In the genomic region with DNA sequence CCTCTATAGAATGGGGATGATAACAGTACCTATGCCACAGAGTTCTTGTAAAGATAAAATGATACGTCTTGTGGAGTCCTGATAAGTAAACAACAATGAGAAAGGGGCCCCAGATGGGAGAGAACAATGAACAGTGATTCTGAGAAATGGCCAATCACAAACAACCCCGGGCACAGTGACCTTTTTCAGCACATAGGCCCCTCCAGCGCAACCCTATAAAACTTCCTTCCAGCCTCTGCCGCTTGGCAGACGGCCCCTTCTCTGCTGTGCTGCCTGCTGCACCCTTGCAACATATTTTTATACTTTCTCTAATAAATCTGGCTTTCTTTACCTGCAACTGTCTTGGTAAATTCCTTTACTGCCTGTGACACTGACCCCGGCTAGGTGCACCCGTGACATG, we compare ENCODE assay signal across 18 cellular contexts.
"Had no signal": no experiment of that assay in that cellular context is flagged by ENCODE, and none has a peak within 500 bp of the region (broad histone marks: within the 10 kb centered on the region; RNA-seq: fewer than 3 reads in every experiment).

No MANE protein-coding gene starts in this region.

- ATAC-seq: esophagus mucosa, gastroesophageal sphincter, left cardiac atrium, lower lobe of right lung, right cardiac atrium, T-helper 17 cell, upper lobe of right lung had no signal

- H3K27ac Mint-ChIP-seq: activated naive CD8-positive, alpha-beta T cell treated with anti-CD3 and anti-CD28 coated beads, Interleukin-2, amount 10 ng/mL, durations not matched to agents 7 days and 5 days; T-helper 17 cell had no signal

- H3K27me3 Mint-ChIP-seq: activated naive CD8-positive, alpha-beta T cell treated with anti-CD3 and anti-CD28 coated beads, Interleukin-2, amount 10 ng/mL, durations not matched to agents 7 days and 5 days; central memory CD8-positive, alpha-beta T cell; T-helper 17 cell had no signal

- H3K27ac ChIP-seq: brain microvascular endothelial cell, gastroesophageal sphincter, lower lobe of right lung, prostate gland, skin epidermis, stomach, upper lobe of right lung had no signal

- H3K4me3 ChIP-seq: gastroesophageal sphincter, lower lobe of right lung, prostate gland, skin epidermis, stomach, upper lobe of right lung had no signal

- H3K27me3 ChIP-seq: brain microvascular endothelial cell, gastroesophageal sphincter, stomach, upper lobe of right lung had no signal

- DNase-seq: activated CD4-positive, alpha-beta T cell treated with anti-CD3 and anti-CD28 coated beads, Interleukin-2, amount 50 U/mL, for 48 hours; activated naive CD4-positive, alpha-beta T cell; activated naive CD8-positive, alpha-beta T cell treated with anti-CD3 and anti-CD28 coated beads, Interleukin-2, amount 10 ng/mL, durations not matched to agents 7 days and 5 days; aorta; brain microvascular endothelial cell; cortex of kidney; effector CD4-positive, alpha-beta T cell; left cardiac atrium; lower lobe of right lung; right cardiac atrium; stomach; T-helper 17 cell; upper lobe of right lung had no signal

- H3K4me3 Mint-ChIP-seq: activated naive CD8-positive, alpha-beta T cell treated with anti-CD3 and anti-CD28 coated beads, Interleukin-2, amount 10 ng/mL, durations not matched to agents 7 days and 5 days; central memory CD8-positive, alpha-beta T cell; T-helper 17 cell had no signal

- H3K4me1 Mint-ChIP-seq: activated naive CD8-positive, alpha-beta T cell treated with anti-CD3 and anti-CD28 coated beads, Interleukin-2, amount 10 ng/mL, durations not matched to agents 7 days and 5 days; central memory CD8-positive, alpha-beta T cell; T-helper 17 cell had no signal

- H3K9me3 Mint-ChIP-seq: activated naive CD8-positive, alpha-beta T cell treated with anti-CD3 and anti-CD28 coated beads, Interleukin-2, amount 10 ng/mL, durations not matched to agents 7 days and 5 days; central memory CD8-positive, alpha-beta T cell had no signal

- H3K36me3 Mint-ChIP-seq: activated naive CD8-positive, alpha-beta T cell treated with anti-CD3 and anti-CD28 coated beads, Interleukin-2, amount 10 ng/mL, durations not matched to agents 7 days and 5 days had no signal

- H3K9me3 ChIP-seq: gastroesophageal sphincter, lower lobe of right lung, prostate gland, stomach, upper lobe of right lung had no signal

- H3K36me3 ChIP-seq: brain microvascular endothelial cell, gastroesophageal sphincter, lower lobe of right lung, prostate gland, stomach, upper lobe of right lung had no signal

- H3K4me1 ChIP-seq: prostate gland, upper lobe of right lung had no signal
